Comparison of ENCODE assay signal across 10 cellular contexts in the genomic region with DNA sequence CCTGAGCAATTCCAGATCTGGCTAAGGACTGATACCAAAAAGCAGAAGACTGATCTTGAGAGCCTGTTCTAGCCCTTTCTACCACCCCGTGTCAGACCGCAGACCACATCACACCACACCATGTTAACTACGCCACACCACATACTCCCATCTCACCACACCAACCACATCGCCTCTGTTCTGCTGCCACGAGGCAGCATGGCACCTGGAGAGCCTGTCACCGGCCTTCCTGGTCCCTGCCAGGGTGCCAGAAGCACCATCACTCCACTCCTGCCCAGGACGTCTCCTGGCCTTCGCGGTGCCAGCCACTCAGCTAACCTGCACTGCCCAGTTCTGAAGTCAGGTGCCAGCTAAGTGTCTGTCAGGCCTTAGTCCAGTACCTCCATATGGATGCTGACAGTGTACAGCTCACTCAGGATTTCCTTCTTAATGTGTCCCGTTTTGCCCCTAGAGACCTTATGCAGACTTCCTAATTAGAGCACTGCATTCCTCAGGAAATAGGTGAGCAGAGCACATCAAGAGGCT. TPM values are rescaled to one million over a fixed set of nuclear protein-coding genes. Genes with fewer than 3 reads are reported as not detected.
DNase-seq lines count a peak whose midpoint lies in the region; ATAC-seq and TF ChIP-seq lines count a peak whose summit lies in the region.
"Had no signal": no experiment of that assay in that cellular context is flagged by ENCODE, and none has a peak within 500 bp of the region (broad histone marks: within the 10 kb centered on the region; RNA-seq: fewer than 3 reads in every experiment).

No MANE protein-coding gene starts in this region.

- no peak for ATAC-seq in HG03039 (IDR thresholded peaks at IDR 0.05; ENCODE audit: unreplicated experiment)

- no peaks in the 10 kb centered on the region for H4K20me1 ChIP-seq in Loucy (ENCODE audit: insufficient read depth, low read length, poor library complexity, severe bottlenecking)

- no peaks in the 10 kb centered on the region for H3K9me3 ChIP-seq in Loucy (ENCODE audit: insufficient read depth, low read depth, low read length)
- no peaks in the 10 kb centered on the region for H3K9me3 ChIP-seq in right atrium auricular region
- H3K9me3 ChIP-seq: uterus had no signal

- peak overlapping the region; percentile 16 to 19 for H3K27ac ChIP-seq in right atrium auricular region

- no peaks in the 10 kb centered on the region for H3K79me2 ChIP-seq in Loucy (ENCODE audit: insufficient read depth, low read length)

- H3K4me3 ChIP-seq in Loucy (ENCODE audit: low read length, poor library complexity, severe bottlenecking), result peak overlapping the region; percentile 40
- no peak overlapping the region for H3K4me3 ChIP-seq in right atrium auricular region
- H3K4me3 ChIP-seq: uterus had no signal

- intact Hi-C loops in posterior cingulate gyrus (cut with DNase I), result no loop called here

- peak overlapping the region; percentile 54 for H3K4me2 ChIP-seq in Loucy (ENCODE audit: low read depth, low read length, poor library complexity, severe bottlenecking)

- H3K4me1 ChIP-seq in Loucy (ENCODE audit: insufficient read depth, low read length, poor library complexity, severe bottlenecking), result peaks cover 29% of the 10 kb centered on the region
- H3K4me1 ChIP-seq in right atrium auricular region, result peaks cover 0 to 42% of the 10 kb centered on the region in 2 donors
- H3K4me1 ChIP-seq: uterus had no signal

- no peaks in the 10 kb centered on the region for H3F3A ChIP-seq in Loucy (ENCODE audit: low read depth)

- no peaks in the 10 kb centered on the region for H3K9me2 ChIP-seq in Loucy (replicated peaks; ENCODE audit: low read depth, low read length)

- H3K27me3 ChIP-seq in Loucy (ENCODE audit: insufficient read depth, low read length, poor library complexity, severe bottlenecking) (peaks cover 11% of the 10 kb centered on the region), right atrium auricular region (no peaks in the 10 kb centered on the region)
- H3K27me3 ChIP-seq: uterus had no signal

- H3K36me3 ChIP-seq in Loucy (ENCODE audit: insufficient read depth, low read length) (peaks cover 5% of the 10 kb centered on the region; the same call in 1 of the 2 replicates), right atrium auricular region (peaks cover 25% of the 10 kb centered on the region)
- H3K36me3 ChIP-seq: uterus had no signal

- no peak for TF ChIP-seq CTCF in Loucy (conservative IDR thresholded peaks at IDR 0.05; ENCODE audit: low read length)
- TF ChIP-seq CTCF in right atrium auricular region (IDR thresholded peaks at IDR 0.05), result no peak

- DNase-seq in activated CD8-positive, alpha-beta memory T cell treated with anti-CD3 and anti-CD28 coated beads, Interleukin-2, amount 50 U/mL, for 1 hour (ENCODE audit: extremely low read depth), result peak; percentile 7
- DNase-seq in right atrium auricular region (ENCODE audit: low spot score) (no peak), posterior cingulate gyrus (no peak), NCI-H524 (lab: John Stamatoyannopoulos, UW) (no peak), NCI-H128 (lab: John Stamatoyannopoulos, UW; ENCODE audit: unreplicated experiment) (no peak)
- DNase-seq in stimulated activated CD8-positive, alpha-beta memory T cell treated with anti-CD3 and anti-CD28 coated beads, Interleukin-7, amount 100 ng/mL, for 4 hours (ENCODE audit: low read depth in 2 of 2), result peak; percentile 27 to 31
- DNase-seq: Karpas-422, uterus had no signal

- H2AFZ ChIP-seq in Loucy (ENCODE audit: low read length), result no peak overlapping the region

- H3K9ac ChIP-seq in Loucy (ENCODE audit: low read depth, low read length, poor library complexity, severe bottlenecking), result peak overlapping the region; percentile 16

RNA-seq across cellular contexts. Expression of gene BCAR1, which starts 37.2 kb away (rescaled TPM):
- total RNA-seq in right atrium auricular region, result 10 to 100 TPM; 58.0 to 88.2 TPM

Comparison
In these comparisons a context has a peak if more than half of its experiments do, and no peak if none do; other contexts are left out.
1. DNase-seq: peak in activated CD8-positive, alpha-beta memory T cell treated with anti-CD3 and anti-CD28 coated beads, Interleukin-2, amount 50 U/mL, for 1 hour (single experiment) and stimulated activated CD8-positive, alpha-beta memory T cell treated with anti-CD3 and anti-CD28 coated beads, Interleukin-7, amount 100 ng/mL, for 4 hours (2 of 2); none in right atrium auricular region (single experiment), posterior cingulate gyrus (0 of 10), NCI-H524 (0 of 2) and NCI-H128 (single experiment).